Comparison of ENCODE assay signal across 18 cellular contexts in the genomic region with DNA sequence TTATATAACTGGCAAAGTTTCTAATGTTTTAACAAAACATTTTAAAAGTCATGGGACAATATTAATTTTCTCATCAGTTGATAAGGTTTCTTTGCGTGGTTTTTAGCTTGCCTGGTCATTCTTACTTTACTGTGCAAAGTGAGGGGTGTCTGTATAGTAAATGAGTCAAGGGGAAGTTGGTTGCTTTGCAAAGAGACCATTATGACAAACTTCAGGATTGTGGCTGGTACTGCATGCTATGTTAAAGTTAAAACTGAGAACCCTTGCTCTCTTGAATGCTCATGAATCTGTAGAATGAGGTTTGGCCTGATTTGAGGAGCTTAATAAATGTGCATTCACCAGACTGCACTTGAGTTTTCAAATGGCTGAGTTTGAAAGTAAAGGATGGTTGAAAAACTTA. TPM values are rescaled to one million over a fixed set of nuclear protein-coding genes. Genes with fewer than 3 reads are reported as not detected.
A peak's percentile ranks its signal among the peaks of the same experiment; 100 is the strongest.
DNase-seq lines count a peak whose midpoint lies in the region; ATAC-seq and TF ChIP-seq lines count a peak whose summit lies in the region.
"Had no signal": no experiment of that assay in that cellular context is flagged by ENCODE, and none has a peak within 500 bp of the region (broad histone marks: within the 10 kb centered on the region; RNA-seq: fewer than 3 reads in every experiment).

No MANE protein-coding gene starts in this region.

- peak; percentile 39 for DNase-seq in NB4 (ENCODE audit: low read depth)
- DNase-seq in GOT3 (lab: John Stamatoyannopoulos, UW): no peak
- no peak for DNase-seq in NCI-H2171 (lab: John Stamatoyannopoulos, UW)
- DNase-seq in BE2C: no peak
- DNase-seq: activated CD4-positive, alpha-beta T cell treated with anti-CD3 and anti-CD28 coated beads, Interleukin-2, amount 10 ng/mL, durations not matched to agents 24 days and 14 days; activated naive CD4-positive, alpha-beta T cell treated with Interleukin-2 at 50 U/mL for 16 hours; effector memory CD8-positive, alpha-beta T cell; glutamatergic neuron; KG1; left ventricle myocardium superior; NCI-H1092 treated with DMSO at 0.1 percent for 48 hours; T-helper 9 cell had no signal

- H3K27me3 ChIP-seq in BE2C: peaks cover 13% of the 10 kb centered on the region

- ATAC-seq in GM18519 (IDR thresholded peaks at IDR 0.05; ENCODE audit: low FRiP score, unreplicated experiment) (peak; percentile 84), GM19463 (IDR thresholded peaks at IDR 0.05; ENCODE audit: unreplicated experiment) (peak; percentile 52), HG02938 (IDR thresholded peaks at IDR 0.05; ENCODE audit: unreplicated experiment) (peak; percentile 56), HG03135 (IDR thresholded peaks at IDR 0.05; ENCODE audit: unreplicated experiment) (no peak)
- ATAC-seq: effector memory CD8-positive, alpha-beta T cell; left ventricle myocardium superior had no signal

- TF ChIP-seq CTCF in NB4 (IDR thresholded peaks at IDR 0.05; ENCODE audit: low read depth, low read length) (no peak), BE2C (IDR thresholded peaks at IDR 0.05; ENCODE audit: low read depth, low read length) (no peak)

- TF ChIP-seq POLR2A in NB4 (IDR thresholded peaks at IDR 0.05; ENCODE audit: extremely low read depth, insufficient read length): no peak

- no peak overlapping the region for H3K4me3 ChIP-seq in NB4 (ENCODE audit: low read depth, low read length)
- no peak overlapping the region for H3K4me3 ChIP-seq in BE2C (ENCODE audit: low read depth, low read length)
- H3K4me3 ChIP-seq: HAP-1, thoracic aorta had no signal

- no peaks in the 10 kb centered on the region for H3K9me3 ChIP-seq in BE2C
- H3K9me3 ChIP-seq: HAP-1, thoracic aorta had no signal

- no peaks in the 10 kb centered on the region for H3K36me3 ChIP-seq in BE2C
- H3K36me3 ChIP-seq: HAP-1 had no signal

- no peaks in the 10 kb centered on the region for H3K4me1 ChIP-seq in BE2C
- H3K4me1 ChIP-seq: HAP-1 had no signal

RNA-seq across cellular contexts. Expression of gene COL4A4, which starts 47.0 kb away (rescaled TPM):
- 0.45 TPM for polyA plus RNA-seq in BE2C (2012; ENCODE audit: insufficient read depth, insufficient read length, low read depth)

RNA-seq across cellular contexts. Expression of gene COL4A3, which starts 47.4 kb away (rescaled TPM):
- not detected for polyA plus RNA-seq in BE2C (2012; ENCODE audit: insufficient read depth, insufficient read length, low read depth)
